Comparison of ENCODE assay signal across 9 cellular contexts in genomic region chr20:58246346-58246745, GRCh38. TPM values are rescaled to one million over a fixed set of nuclear protein-coding genes. Genes with fewer than 3 reads are reported as not detected.
A peak's percentile ranks its signal among the peaks of the same experiment; 100 is the strongest.
DNase-seq lines count a peak whose midpoint lies in the region; ATAC-seq and TF ChIP-seq lines count a peak whose summit lies in the region.
"Had no signal": no experiment of that assay in that cellular context is flagged by ENCODE, and none has a peak within 500 bp of the region (broad histone marks: within the 10 kb centered on the region; RNA-seq: fewer than 3 reads in every experiment).

No MANE protein-coding gene starts in this region.

- CTCF ChIA-PET in activated CD8-positive, alpha-beta memory T cell treated with anti-CD3 and anti-CD28 coated beads, Interleukin-2, amount 10 ng/mL, durations not matched to agents 7 days and 5 days (lab: Charles Lee) = interaction anchor here (0.5 to 3.8 kb wide), 4 partner anchors 10 to 591 kb away, joined by 3 to 9 read pairs (median 6); no protein-coding TSS in a partner anchor

- no peaks in the 10 kb centered on the region for H3K9me3 Mint-ChIP-seq in chondrocyte (ENCODE audit: low read depth)
- H3K9me3 Mint-ChIP-seq in activated CD8-positive, alpha-beta memory T cell treated with anti-CD3 and anti-CD28 coated beads, Interleukin-2, amount 10 ng/mL, durations not matched to agents 7 days and 5 days (ENCODE audit: low read depth) = no peaks in the 10 kb centered on the region

- H3K4me3 ChIP-seq in LNCaP clone FGC (ENCODE audit: low read depth, low read length) = no peak overlapping the region

- ATAC-seq in activated CD8-positive, alpha-beta memory T cell treated with anti-CD3 and anti-CD28 coated beads, Interleukin-2, amount 10 ng/mL, durations not matched to agents 7 days and 5 days = no peak
- ATAC-seq: left ventricle myocardium superior had no signal

- peaks cover 33% of the 10 kb centered on the region for H3K36me3 Mint-ChIP-seq in chondrocyte (ENCODE audit: low read depth)
- H3K36me3 Mint-ChIP-seq in activated CD8-positive, alpha-beta memory T cell treated with anti-CD3 and anti-CD28 coated beads, Interleukin-2, amount 10 ng/mL, durations not matched to agents 7 days and 5 days = peaks cover 13% of the 10 kb centered on the region

- H3K27me3 Mint-ChIP-seq in chondrocyte (ENCODE audit: low read depth) = no peaks in the 10 kb centered on the region
- H3K27me3 Mint-ChIP-seq in activated CD8-positive, alpha-beta memory T cell treated with anti-CD3 and anti-CD28 coated beads, Interleukin-2, amount 10 ng/mL, durations not matched to agents 7 days and 5 days = no peaks in the 10 kb centered on the region

- peaks cover 15% of the 10 kb centered on the region for H3K4me1 Mint-ChIP-seq in chondrocyte (ENCODE audit: low read depth)
- H3K4me1 Mint-ChIP-seq in activated CD8-positive, alpha-beta memory T cell treated with anti-CD3 and anti-CD28 coated beads, Interleukin-2, amount 10 ng/mL, durations not matched to agents 7 days and 5 days = no peaks in the 10 kb centered on the region

- peak; percentile 62 for DNase-seq in ELR (ENCODE audit: low read depth)
- no peak for DNase-seq in LNCaP clone FGC (ENCODE audit: low read depth)
- DNase-seq in chondrocyte (ENCODE audit: low spot score) = no peak
- peak; percentile 22 for DNase-seq in myocyte (ENCODE audit: low read depth)
- no peak for DNase-seq in KG1 (lab: John Stamatoyannopoulos, UW)
- DNase-seq in activated CD8-positive, alpha-beta memory T cell treated with anti-CD3 and anti-CD28 coated beads, Interleukin-2, amount 10 ng/mL, durations not matched to agents 7 days and 5 days = no peak
- DNase-seq in hippocampal formation (lab: John Stamatoyannopoulos, UW) = no peak
- DNase-seq: left ventricle myocardium superior, NCI-H1930 had no signal

- no peak overlapping the region for H3K4me3 Mint-ChIP-seq in chondrocyte (ENCODE audit: unreplicated experiment)
- H3K4me3 Mint-ChIP-seq in activated CD8-positive, alpha-beta memory T cell treated with anti-CD3 and anti-CD28 coated beads, Interleukin-2, amount 10 ng/mL, durations not matched to agents 7 days and 5 days = no peak overlapping the region

- TF ChIP-seq CTCF in LNCaP clone FGC (IDR thresholded peaks at IDR 0.05; ENCODE audit: control insufficient read depth, extremely low read depth, insufficient read depth) (peak; percentile 48), chondrocyte (IDR thresholded peaks at IDR 0.05) (peak; percentile 70)

- no peak overlapping the region for H3K27ac Mint-ChIP-seq in chondrocyte (ENCODE audit: unreplicated experiment)
- no peak overlapping the region for H3K27ac Mint-ChIP-seq in activated CD8-positive, alpha-beta memory T cell treated with anti-CD3 and anti-CD28 coated beads, Interleukin-2, amount 10 ng/mL, durations not matched to agents 7 days and 5 days

RNA-seq across cellular contexts. Expression of gene ANKRD60, which starts 17.9 kb away (rescaled TPM):
- total RNA-seq in chondrocyte (not detected in 3 replicates), myocyte (not detected in 2 replicates)
- not detected for polyA plus RNA-seq in myocyte (2012)
- not detected for total RNA-seq in activated CD8-positive, alpha-beta memory T cell treated with anti-CD3 and anti-CD28 coated beads, Interleukin-2, amount 10 ng/mL, durations not matched to agents 7 days and 5 days
- total RNA-seq: left ventricle myocardium superior had no signal

Comparison
In these comparisons a context has a peak if more than half of its experiments do, and no peak if none do; other contexts are left out.
1. DNase-seq: peak in ELR (single experiment) and myocyte (single experiment); none in LNCaP clone FGC (single experiment), chondrocyte (single experiment), KG1 (single experiment), activated CD8-positive, alpha-beta memory T cell treated with anti-CD3 and anti-CD28 coated beads, Interleukin-2, amount 10 ng/mL, durations not matched to agents 7 days and 5 days (single experiment) and hippocampal formation (0 of 2).